In genomic region chr4:177380730-177381287, GRCh38 we compare ENCODE assay signal across 13 cellular contexts.
DNase-seq lines count a peak whose midpoint lies in the region; ATAC-seq, FAIRE-seq and TF ChIP-seq lines count a peak whose summit lies in the region.
"Had no signal": no experiment of that assay in that cellular context is flagged by ENCODE, and none has a peak within 500 bp of the region (broad histone marks: within the 10 kb centered on the region; RNA-seq: fewer than 3 reads in every experiment).

No MANE protein-coding gene starts in this region.

- no peaks in the 10 kb centered on the region for H3K36me3 ChIP-seq in PC-9 (ENCODE audit: low read depth)
- H3K36me3 ChIP-seq: ascending aorta, suprapubic skin had no signal

- BruUV-seq in PC-9 (replicated peaks; lab: Mats Ljungman, UMichigan): no TSS peak

- H3K79me2 ChIP-seq in PC-9 (ENCODE audit: low read depth): no peaks in the 10 kb centered on the region

- FAIRE-seq in A549 (lab: Jason Lieb, UNC) (no peak), GM19239 (lab: Jason Lieb, UNC) (no peak)

- H4K20me1 ChIP-seq in PC-9 (ENCODE audit: insufficient read depth): no peaks in the 10 kb centered on the region

- H3K4me2 ChIP-seq in A549: no peak overlapping the region
- no peak overlapping the region for H3K4me2 ChIP-seq in PC-9

- WGBS in A549 (ENCODE audit: missing lambda C conversion rate): 94% methylated on average over 14 of the region's 19 CpGs

- no peak for TF ChIP-seq EP300 in A549 (IDR thresholded peaks at IDR 0.05)

- CTCF ChIA-PET in A549 (lab: Yijun Ruan, JAX): no interaction called here
- CTCF ChIA-PET in PC-9 (lab: Charles Lee): no interaction called here

- no peaks in the 10 kb centered on the region for H3K4me1 ChIP-seq in A549
- H3K4me1 ChIP-seq in PC-9 (replicated peaks; ENCODE audit: insufficient read depth): no peaks in the 10 kb centered on the region
- H3K4me1 ChIP-seq: ascending aorta, suprapubic skin had no signal

- POLR2A ChIA-PET in A549 (lab: Yijun Ruan, JAX) (no interaction called here), PC-9 (lab: Charles Lee; ENCODE audit: unreplicated experiment) (interaction anchor here (0.5 kb wide), 1 partner anchor 493 kb away, joined by 3 read pairs; no protein-coding TSS in a partner anchor)

- peak; percentile 17 to 46 for DNase-seq in A549 (ENCODE audit: low read depth in 1 of 2, low spot score in 1 of 2)
- peak; percentile 20 for DNase-seq in NCI-H226
- DNase-seq in fibroblast of villous mesenchyme (ENCODE audit: low read depth): no peak
- DNase-seq in PC-9: no peak
- DNase-seq in GM19239 (ENCODE audit: insufficient read length, low spot score): no peak
- no peak for DNase-seq in GM13976 (ENCODE audit: low spot score)
- DNase-seq: foreskin melanocyte, NCI-H1105 treated with DMSO at 0.1 percent for 48 hours, SHP77 had no signal

- no peaks in the 10 kb centered on the region for H3F3A ChIP-seq in PC-9 (ENCODE audit: insufficient read depth, low read depth)

- TF ChIP-seq RAD21 in A549 (conservative IDR thresholded peaks at IDR 0.05 in 1 of 2, IDR thresholded peaks at IDR 0.05 in 1 of 2): peak; percentile 21 to 44; a peak in 3 of 5 replicates

- ATAC-seq in A549: peak; percentile 71 to 94; a peak in 5 of 6 replicates
- no peak for ATAC-seq in HG03196 (IDR thresholded peaks at IDR 0.05; ENCODE audit: unreplicated experiment)

- H3K4me3 ChIP-seq in A549 (no peak overlapping the region), GM12875 (ENCODE audit: low read depth, low read length) (no peak overlapping the region), fibroblast of villous mesenchyme (ENCODE audit: low read depth, low read length) (no peak overlapping the region), PC-9 (no peak overlapping the region)
- H3K4me3 ChIP-seq: ascending aorta, suprapubic skin had no signal

- H3K9me2 ChIP-seq in PC-9 (ENCODE audit: insufficient read depth): no peaks in the 10 kb centered on the region

- H3K27ac ChIP-seq in A549 (no peak overlapping the region), PC-9 (no peak overlapping the region)
- H3K27ac ChIP-seq: ascending aorta, suprapubic skin had no signal

- no peaks in the 10 kb centered on the region for H3K9me3 ChIP-seq in A549
- H3K9me3 ChIP-seq in PC-9 (ENCODE audit: insufficient read depth, low read depth): no peaks in the 10 kb centered on the region
- H3K9me3 ChIP-seq: ascending aorta, suprapubic skin had no signal

- no peaks in the 10 kb centered on the region for H3K27me3 ChIP-seq in PC-9 (ENCODE audit: insufficient read depth, low read depth)
- H3K27me3 ChIP-seq: ascending aorta, suprapubic skin had no signal

- TF ChIP-seq CTCF in A549 (IDR thresholded peaks at IDR 0.05): peak; percentile 25; the same call in 2 of the 3 replicates
- TF ChIP-seq CTCF in GM12875 (IDR thresholded peaks at IDR 0.05; ENCODE audit: borderline replicate concordance, insufficient read depth, low read depth, low read length): peak; percentile 37; the same call in 1 of the 2 replicates
- TF ChIP-seq CTCF in fibroblast of villous mesenchyme (IDR thresholded peaks at IDR 0.05; ENCODE audit: insufficient read depth, low read depth, low read length): peak; percentile 22
- TF ChIP-seq CTCF in PC-9 (conservative IDR thresholded peaks at IDR 0.05): no peak
- TF ChIP-seq CTCF in GM13976 (IDR thresholded peaks at IDR 0.05; ENCODE audit: borderline replicate concordance, control extremely low read depth, extremely low read depth, insufficient read depth, missing control alignments): no peak

- H2AFZ ChIP-seq in PC-9: no peak overlapping the region

- intact Hi-C loops in PC-9 (cut with micrococcal nuclease; ENCODE audit: unreplicated experiment): no loop called here

- in situ Hi-C loops in GM13976 (cut with MboI; ENCODE audit: low sequenced_read_pairs, unreplicated experiment): no loop called here

- TF ChIP-seq POLR2A in A549 (IDR thresholded peaks at IDR 0.05; ENCODE audit: low read length): no peak

TF ChIP-seq in A549, 52 proteins besides CTCF, POLR2A, EP300 and RAD21:
- TF ChIP-seq RFX5 (IDR thresholded peaks at IDR 0.05) (no peak), EHMT2 (IDR thresholded peaks at IDR 0.05; ENCODE audit: low read depth) (no peak), SMC3 (IDR thresholded peaks at IDR 0.05) (0 out of 3 replicates have a peak, but pooled peaks have one; percentile 13), FOSB (CRISPR knock-in tag; IDR thresholded peaks at IDR 0.05) (no peak), BHLHE40 (IDR thresholded peaks at IDR 0.05; ENCODE audit: low read depth, low read length) (no peak), SREBF2 (IDR thresholded peaks at IDR 0.05) (no peak)

Comparison
In these comparisons a context has a peak if more than half of its experiments do, and no peak if none do; other contexts are left out.
1. DNase-seq: peak in A549 (2 of 2) and NCI-H226 (single experiment); none in fibroblast of villous mesenchyme (single experiment), PC-9 (0 of 2), GM19239 (single experiment) and GM13976 (single experiment).
2. CTCF ChIP-seq: peak in A549 (single experiment), GM12875 (single experiment) and fibroblast of villous mesenchyme (single experiment); none in PC-9 (single experiment) and GM13976 (single experiment).